17 cellular contexts compared by ENCODE assay signal in genomic region chr1:10973956-10974881, GRCh38.
"Had no signal": no experiment of that assay in that cellular context is flagged by ENCODE, and none has a peak within 500 bp of the region (broad histone marks: within the 10 kb centered on the region; RNA-seq: fewer than 3 reads in every experiment).

No MANE protein-coding gene starts in this region.

- H3K36me3 ChIP-seq: adrenal gland, tibial nerve, uterus had no signal

- H3K27ac Mint-ChIP-seq: activated CD4-positive, alpha-beta T cell treated with anti-CD3 and anti-CD28 coated beads, Interleukin-2, amount 10 ng/mL, durations not matched to agents 7 days and 5 days; activated naive CD4-positive, alpha-beta T cell treated with anti-CD3 and anti-CD28 coated beads, Interleukin-2, amount 50 U/mL, for 24 hours; activated T-cell treated with anti-CD3 and anti-CD28 coated beads, Interleukin-2, amount 50 U/mL, for 72 hours; natural killer cell; stimulated activated naive CD8-positive, alpha-beta T cell treated with anti-CD3 and anti-CD28 coated beads, Interleukin-15, Interleukin-2, amounts not matched to agents 100 ng/mL and 50 ng/mL, for 24 hours had no signal

- H3K9me3 Mint-ChIP-seq: activated CD4-positive, alpha-beta T cell treated with anti-CD3 and anti-CD28 coated beads, Interleukin-2, amount 10 ng/mL, durations not matched to agents 7 days and 5 days; activated naive CD4-positive, alpha-beta T cell treated with anti-CD3 and anti-CD28 coated beads, Interleukin-2, amount 50 U/mL, for 24 hours; activated T-cell treated with anti-CD3 and anti-CD28 coated beads, Interleukin-2, amount 50 U/mL, for 72 hours; natural killer cell; stimulated activated naive CD8-positive, alpha-beta T cell treated with anti-CD3 and anti-CD28 coated beads, Interleukin-15, Interleukin-2, amounts not matched to agents 100 ng/mL and 50 ng/mL, for 24 hours had no signal

- H3K27me3 ChIP-seq: adrenal gland, tibial nerve, uterus had no signal

- H3K27ac ChIP-seq: adrenal gland, uterus had no signal

- H3K4me1 Mint-ChIP-seq: activated CD4-positive, alpha-beta T cell treated with anti-CD3 and anti-CD28 coated beads, Interleukin-2, amount 10 ng/mL, durations not matched to agents 7 days and 5 days; activated naive CD4-positive, alpha-beta T cell treated with anti-CD3 and anti-CD28 coated beads, Interleukin-2, amount 50 U/mL, for 24 hours; natural killer cell had no signal

- ATAC-seq: activated CD4-positive, CD25-positive, alpha-beta regulatory T cell treated with anti-CD3 and anti-CD28 coated beads, Interleukin-2, amount 50 U/mL, for 24 hours; activated T-cell treated with anti-CD3 and anti-CD28 coated beads, Interleukin-2, amount 50 U/mL, for 72 hours; natural killer cell had no signal

- H3K9me3 ChIP-seq: adrenal gland, tibial nerve, uterus had no signal

- DNase-seq: activated CD4-positive, alpha-beta T cell treated with anti-CD3 and anti-CD28 coated beads, Interleukin-2, amount 10 ng/mL, durations not matched to agents 7 days and 5 days; activated CD8-positive, alpha-beta memory T cell treated with anti-CD3 and anti-CD28 coated beads for 24 hours; activated CD8-positive, alpha-beta memory T cell treated with anti-CD3 and anti-CD28 coated beads, Interleukin-2, amount 50 U/mL, for 48 hours; activated gamma-delta T cell; activated T-cell treated with anti-CD3 and anti-CD28 coated beads, Interleukin-2, amount 50 U/mL, for 72 hours; adrenal gland; cerebellar nuclear complex; cortex of kidney; erythroblast; natural killer cell; posterior cingulate gyrus; uterus had no signal

- H3K4me3 Mint-ChIP-seq: activated CD4-positive, alpha-beta T cell treated with anti-CD3 and anti-CD28 coated beads, Interleukin-2, amount 10 ng/mL, durations not matched to agents 7 days and 5 days; activated naive CD4-positive, alpha-beta T cell treated with anti-CD3 and anti-CD28 coated beads, Interleukin-2, amount 50 U/mL, for 24 hours; activated T-cell treated with anti-CD3 and anti-CD28 coated beads, Interleukin-2, amount 50 U/mL, for 72 hours; natural killer cell; stimulated activated naive CD8-positive, alpha-beta T cell treated with anti-CD3 and anti-CD28 coated beads, Interleukin-15, Interleukin-2, amounts not matched to agents 100 ng/mL and 50 ng/mL, for 24 hours had no signal

- H3K4me1 ChIP-seq: adrenal gland, uterus had no signal

- H3K4me3 ChIP-seq: adrenal gland, skin epidermis, tibial nerve, uterus had no signal

- H3K36me3 Mint-ChIP-seq: activated naive CD4-positive, alpha-beta T cell treated with anti-CD3 and anti-CD28 coated beads, Interleukin-2, amount 50 U/mL, for 24 hours; natural killer cell had no signal
